Comparison of ENCODE assay signal across 12 cellular contexts in genomic region chr16:48367443-48368049, GRCh38. TPM values are rescaled to one million over a fixed set of nuclear protein-coding genes. Genes with fewer than 3 reads are reported as not detected.
DNase-seq lines count a peak whose midpoint lies in the region; ATAC-seq and TF ChIP-seq lines count a peak whose summit lies in the region.
"Had no signal": no experiment of that assay in that cellular context is flagged by ENCODE, and none has a peak within 500 bp of the region (broad histone marks: within the 10 kb centered on the region; RNA-seq: fewer than 3 reads in every experiment).

No MANE protein-coding gene starts in this region.

- in situ Hi-C loops in brain microvascular endothelial cell (cut with HindIII; ENCODE audit: low pct_ligation_motif_present, low sequenced_read_pairs) = no loop called here

- peaks cover 0 to 4% (median 0%) of the 10 kb centered on the region in 11 experiments; a peak in 1 of 22 replicates for H3K9me3 ChIP-seq in BLaER1 treated with 17β-estradiol and CSF1 and Interleukin-3, amounts not matched to agents 10 nM and 100 nM (replicated peaks in 1 of 11)

- no peaks in the 10 kb centered on the region for H3K9me3 Mint-ChIP-seq in activated T-helper 1 cell treated with anti-CD3 and anti-CD28 coated beads, Interleukin-12 subunit alpha, Interleukin-12 subunit beta, Interleukin-2, Interleukin-4 antibody, amounts not matched to agents 30 ng/mL and 10 ng/mL and 1 ng/mL, durations not matched to agents 14 hours and 24 hours and 36 hours
- H3K9me3 Mint-ChIP-seq in mesothelial cell of epicardium = no peaks in the 10 kb centered on the region

- no peaks in the 10 kb centered on the region for H3K27me3 Mint-ChIP-seq in activated T-helper 1 cell treated with anti-CD3 and anti-CD28 coated beads, Interleukin-12 subunit alpha, Interleukin-12 subunit beta, Interleukin-2, Interleukin-4 antibody, amounts not matched to agents 30 ng/mL and 10 ng/mL and 1 ng/mL, durations not matched to agents 14 hours and 24 hours and 36 hours (ENCODE audit: insufficient read depth)
- H3K27me3 Mint-ChIP-seq in mesothelial cell of epicardium (ENCODE audit: low read depth) = no peaks in the 10 kb centered on the region

- peak overlapping the region; percentile 52 for H3K27ac Mint-ChIP-seq in activated T-helper 1 cell treated with anti-CD3 and anti-CD28 coated beads, Interleukin-12 subunit alpha, Interleukin-12 subunit beta, Interleukin-2, Interleukin-4 antibody, amounts not matched to agents 30 ng/mL and 10 ng/mL and 1 ng/mL, durations not matched to agents 14 hours and 24 hours and 36 hours
- peak overlapping the region; percentile 66 for H3K27ac Mint-ChIP-seq in mesothelial cell of epicardium

- peaks cover 86 to 100% (median 100%) of the 10 kb centered on the region in 11 experiments; a peak in 21 of 22 replicates for H4K20me1 ChIP-seq in BLaER1 treated with 17β-estradiol and CSF1 and Interleukin-3, amounts not matched to agents 10 nM and 100 nM

- DNase-seq in HCEC 1CT (peak; percentile 12), mesothelial cell of epicardium (ENCODE audit: low spot score in 2 of 2, unreplicated experiment in 2 of 2) (no peak), brain microvascular endothelial cell (no peak), SHP77 treated with DMSO at 0.1 percent for 48 hours (lab: John Stamatoyannopoulos, UW) (no peak)
- DNase-seq in activated T-helper 1 cell treated with anti-CD3 and anti-CD28 coated beads, Interleukin-12 subunit alpha, Interleukin-12 subunit beta, Interleukin-2, Interleukin-4 antibody, amounts not matched to agents 30 ng/mL and 10 ng/mL and 1 ng/mL, durations not matched to agents 14 hours and 24 hours and 36 hours (ENCODE audit: low spot score) = no peak
- DNase-seq: cortex of kidney, DMS153, NCI-H524 treated with DMSO at 0.1 percent for 48 hours had no signal

- peak overlapping the region; percentile 90 for H3K4me3 Mint-ChIP-seq in activated T-helper 1 cell treated with anti-CD3 and anti-CD28 coated beads, Interleukin-12 subunit alpha, Interleukin-12 subunit beta, Interleukin-2, Interleukin-4 antibody, amounts not matched to agents 30 ng/mL and 10 ng/mL and 1 ng/mL, durations not matched to agents 14 hours and 24 hours and 36 hours
- no peak overlapping the region for H3K4me3 Mint-ChIP-seq in mesothelial cell of epicardium

- peak overlapping the region in 8 of 11 experiments; percentile 46 to 79 (median 71); a peak in 4 of 22 replicates for H3K9ac ChIP-seq in BLaER1 treated with 17β-estradiol and CSF1 and Interleukin-3, amounts not matched to agents 10 nM and 100 nM

- H3K4me2 ChIP-seq in BLaER1 treated with 17β-estradiol and CSF1 and Interleukin-3, amounts not matched to agents 10 nM and 100 nM = peak overlapping the region; percentile 62 to 98 (median 86)

- H3K36me3 ChIP-seq in BLaER1 treated with 17β-estradiol and CSF1 and Interleukin-3, amounts not matched to agents 10 nM and 100 nM = peaks cover 0 to 24% (median 6%) of the 10 kb centered on the region in 11 experiments; a peak in 9 of 22 replicates
- no peaks in the 10 kb centered on the region for H3K36me3 ChIP-seq in brain microvascular endothelial cell (replicated peaks)

- peaks cover 32 to 82% (median 44%) of the 10 kb centered on the region in 10 experiments for H3K4me1 ChIP-seq in BLaER1 treated with 17β-estradiol and CSF1 and Interleukin-3, amounts not matched to agents 10 nM and 100 nM

- intact Hi-C loops in activated T-helper 1 cell treated with anti-CD3 and anti-CD28 coated beads, Interleukin-12 subunit alpha, Interleukin-12 subunit beta, Interleukin-2, Interleukin-4 antibody, amounts not matched to agents 30 ng/mL and 10 ng/mL and 1 ng/mL, durations not matched to agents 14 hours and 24 hours and 36 hours (cut with micrococcal nuclease) = loop anchor here (2.0 to 10.0 kb wide), 3 partner anchors 120 to 1697 kb away; partner anchors contain the start of genes ABCC11 and HEATR3

- ATAC-seq in HG03439 (IDR thresholded peaks at IDR 0.05; ENCODE audit: unreplicated experiment) (no peak), GM18520 (IDR thresholded peaks at IDR 0.05; ENCODE audit: unreplicated experiment) (no peak)

- TF ChIP-seq CTCF in mesothelial cell of epicardium (IDR thresholded peaks at IDR 0.05; ENCODE audit: unreplicated experiment) (no peak), brain microvascular endothelial cell (IDR thresholded peaks at IDR 0.05; ENCODE audit: low read depth, low read length, missing control alignments) (no peak)

- peak overlapping the region in 9 of 11 experiments; percentile 40 to 82 (median 74); a peak in 12 of 22 replicates for H3K27ac ChIP-seq in BLaER1 treated with 17β-estradiol and CSF1 and Interleukin-3, amounts not matched to agents 10 nM and 100 nM
- H3K27ac ChIP-seq in brain microvascular endothelial cell = no peak overlapping the region

- peaks cover 61% of the 10 kb centered on the region for H3K4me1 Mint-ChIP-seq in activated T-helper 1 cell treated with anti-CD3 and anti-CD28 coated beads, Interleukin-12 subunit alpha, Interleukin-12 subunit beta, Interleukin-2, Interleukin-4 antibody, amounts not matched to agents 30 ng/mL and 10 ng/mL and 1 ng/mL, durations not matched to agents 14 hours and 24 hours and 36 hours (ENCODE audit: low read depth)
- peaks cover 59% of the 10 kb centered on the region for H3K4me1 Mint-ChIP-seq in mesothelial cell of epicardium

- H3K36me3 Mint-ChIP-seq in activated T-helper 1 cell treated with anti-CD3 and anti-CD28 coated beads, Interleukin-12 subunit alpha, Interleukin-12 subunit beta, Interleukin-2, Interleukin-4 antibody, amounts not matched to agents 30 ng/mL and 10 ng/mL and 1 ng/mL, durations not matched to agents 14 hours and 24 hours and 36 hours (ENCODE audit: low read depth) = peaks cover 6% of the 10 kb centered on the region
- no peaks in the 10 kb centered on the region for H3K36me3 Mint-ChIP-seq in mesothelial cell of epicardium

- no peaks in the 10 kb centered on the region for H3K27me3 ChIP-seq in BLaER1 treated with 17β-estradiol and CSF1 and Interleukin-3, amounts not matched to agents 10 nM and 100 nM
- no peaks in the 10 kb centered on the region for H3K27me3 ChIP-seq in brain microvascular endothelial cell (replicated peaks)

- 0 out of 20 replicates have a peak overlapping the region, but pooled peaks of 1 of the 10 experiments have one; percentile 58 for H3K4me3 ChIP-seq in BLaER1 treated with 17β-estradiol and CSF1 and Interleukin-3, amounts not matched to agents 10 nM and 100 nM
- H3K4me3 ChIP-seq in brain microvascular endothelial cell (ENCODE audit: low read depth, low read length) = no peak overlapping the region
- H3K4me3 ChIP-seq: skin epidermis had no signal

RNA-seq across cellular contexts. Expression of gene SIAH1, which starts 17.7 kb away (rescaled TPM):
- total RNA-seq in activated T-helper 1 cell treated with anti-CD3 and anti-CD28 coated beads, Interleukin-12 subunit alpha, Interleukin-12 subunit beta, Interleukin-2, Interleukin-4 antibody, amounts not matched to agents 30 ng/mL and 10 ng/mL and 1 ng/mL, durations not matched to agents 14 hours and 24 hours and 36 hours = 15.6 and 16.8 TPM in 2 replicates
- 41.5 to 44.0 TPM (median 43.8 TPM) in 3 replicates for total RNA-seq in mesothelial cell of epicardium
